ENCODE assay signal across 12 cellular contexts in genomic region chrX:148670277-148670676, GRCh38.
"Had no signal": no experiment of that assay in that cellular context is flagged by ENCODE, and none has a peak within 500 bp of the region (broad histone marks: within the 10 kb centered on the region; RNA-seq: fewer than 3 reads in every experiment).

No MANE protein-coding gene starts in this region.

- H3K9me3 ChIP-seq: sigmoid colon had no signal

- H3K4me1 ChIP-seq: sigmoid colon had no signal

- H3K27ac ChIP-seq: epithelial cell of prostate, sigmoid colon had no signal

- DNase-seq: activated CD4-positive, alpha-beta T cell treated with anti-CD3 and anti-CD28 coated beads, Interleukin-2, amount 10 ng/mL, durations not matched to agents 7 days and 5 days; activated CD4-positive, CD25-positive, alpha-beta regulatory T cell; amniotic stem cell; effector memory CD8-positive, alpha-beta T cell; hypothalamus; kidney glomerular epithelial cell; nephron progenitor cell; sigmoid colon; stimulated activated CD4-positive, alpha-beta T cell treated with anti-CD3 and anti-CD28 coated beads, Interleukin-2, amount 100 ng/mL, for 48 hours; T1000 had no signal

- ATAC-seq: activated naive CD4-positive, alpha-beta T cell treated with anti-CD3 and anti-CD28 coated beads, Interleukin-2, amount 50 U/mL, for 72 hours; effector memory CD8-positive, alpha-beta T cell had no signal

- H3K4me3 ChIP-seq: sigmoid colon had no signal

- H3K36me3 ChIP-seq: sigmoid colon had no signal

- H3K27me3 ChIP-seq: sigmoid colon had no signal
